Comparison of ENCODE assay signal across 9 cellular contexts in the genomic region with DNA sequence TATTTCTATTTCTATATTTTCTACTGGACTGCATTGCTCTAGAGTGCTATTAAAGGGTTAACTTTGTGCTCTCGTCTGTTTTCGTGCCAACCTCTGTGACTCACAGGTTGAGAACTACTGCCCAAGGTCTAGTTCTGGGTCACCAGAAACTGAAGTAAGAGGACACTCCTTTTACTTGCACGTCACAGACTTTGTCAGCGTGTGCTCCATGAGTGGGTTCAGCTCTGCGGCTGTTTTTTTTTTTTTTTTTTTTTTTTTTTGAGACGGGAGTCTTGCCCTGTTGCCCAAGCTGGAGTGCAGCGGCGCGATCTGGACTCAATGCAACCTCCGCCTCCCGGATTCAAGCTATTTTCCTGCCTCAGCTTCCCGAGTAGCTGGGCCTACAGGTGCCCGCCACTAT. TPM values are rescaled to one million over a fixed set of nuclear protein-coding genes. Genes with fewer than 3 reads are reported as not detected.
DNase-seq lines count a peak whose midpoint lies in the region; ATAC-seq and TF ChIP-seq lines count a peak whose summit lies in the region.
"Had no signal": no experiment of that assay in that cellular context is flagged by ENCODE, and none has a peak within 500 bp of the region (broad histone marks: within the 10 kb centered on the region; RNA-seq: fewer than 3 reads in every experiment).

No MANE protein-coding gene starts in this region.

- intact Hi-C loops in heart left ventricle (cut with DNase I), result no loop called here

- 26 to 45% (median 40%) methylated on average over 13 of the region's 13 CpGs for WGBS in heart left ventricle, 4 donors
- 42% methylated on average over 13 of the region's 13 CpGs for WGBS in urinary bladder

- H3K4me1 ChIP-seq in heart left ventricle (peaks cover 0 to 8% (median 0%) of the 10 kb centered on the region in 12 donors), urinary bladder (ENCODE audit: insufficient read depth) (no peaks in the 10 kb centered on the region)
- H3K4me1 ChIP-seq: neural progenitor cell had no signal

- no peaks in the 10 kb centered on the region for H3K9me3 ChIP-seq in heart left ventricle

- H3K4me3 ChIP-seq in heart left ventricle (no peak overlapping the region), urinary bladder (ENCODE audit: low read depth, low read length) (no peak overlapping the region)
- H3K4me3 ChIP-seq: neural progenitor cell had no signal

- H3K27ac ChIP-seq in heart left ventricle (no peak overlapping the region), urinary bladder (ENCODE audit: low read depth) (peak overlapping the region; percentile 35)
- H3K27ac ChIP-seq: neural progenitor cell had no signal

- ATAC-seq in heart left ventricle (peak; percentile 48 to 92 (median 63)), GM19397 (IDR thresholded peaks at IDR 0.05; ENCODE audit: unreplicated experiment) (no peak), GM21447 (IDR thresholded peaks at IDR 0.05; ENCODE audit: unreplicated experiment) (no peak)

- TF ChIP-seq CTCF in heart left ventricle (IDR thresholded peaks at IDR 0.05), result no peak

- H3K36me3 ChIP-seq in heart left ventricle, result no peaks in the 10 kb centered on the region
- H3K36me3 ChIP-seq in urinary bladder (ENCODE audit: insufficient read depth), result no peaks in the 10 kb centered on the region
- H3K36me3 ChIP-seq: neural progenitor cell had no signal

- TF ChIP-seq POLR2A in heart left ventricle (IDR thresholded peaks at IDR 0.05), result no peak

- peaks cover 0 to 32% (median 0%) of the 10 kb centered on the region in 9 donors for H3K27me3 ChIP-seq in heart left ventricle
- H3K27me3 ChIP-seq: neural progenitor cell had no signal

- DNase-seq in NCI-H2227 (lab: John Stamatoyannopoulos, UW; ENCODE audit: unreplicated experiment), result peak; percentile 22
- DNase-seq in NCI-H2227 treated with DMSO at 0.1 percent for 48 hours (lab: John Stamatoyannopoulos, UW), result no peak
- peak; percentile 45 for DNase-seq in SK-N-DZ (ENCODE audit: low spot score)
- peak in 1 of 5 donors; percentile 40 for DNase-seq in heart left ventricle
- DNase-seq in activated T-cell treated with anti-CD3 and anti-CD28 coated beads, Interleukin-2, amount 50 U/mL, for 48 hours, result no peak

RNA-seq across cellular contexts. Expression of a gene that starts 49.8 kb away (rescaled TPM):
- polyA plus RNA-seq in SK-N-DZ (2014; cell fraction: cytosol; rRNA removed), result 4.5 and 4.6 TPM in 2 replicates
- 1.3 and 3.8 TPM in 2 replicates for polyA plus RNA-seq in SK-N-DZ (2014; cell fraction: nucleus; rRNA removed)
- total RNA-seq in heart left ventricle, result 10 to 100 TPM in 3 of 9 donors, 1 to 10 TPM in 6; 2.5 to 18.4 (median 5.8) TPM
- 10 to 100 TPM in 1 of 2 donors, 1 to 10 TPM in 1; 1.9 to 10.9 TPM for polyA plus RNA-seq in heart left ventricle
- total RNA-seq in urinary bladder, result 46.0 TPM
- polyA plus RNA-seq in urinary bladder, result 41.0 TPM

Comparison
In these comparisons a context has a peak if more than half of its experiments do, and no peak if none do; other contexts are left out.
1. DNase-seq: peak in NCI-H2227 (single experiment) and SK-N-DZ (single experiment); none in NCI-H2227 treated with DMSO at 0.1 percent for 48 hours (single experiment) and activated T-cell treated with anti-CD3 and anti-CD28 coated beads, Interleukin-2, amount 50 U/mL, for 48 hours (0 of 2).
2. ATAC-seq: peak in heart left ventricle (4 of 4); none in GM19397 (single experiment) and GM21447 (single experiment).